In the genomic region with DNA sequence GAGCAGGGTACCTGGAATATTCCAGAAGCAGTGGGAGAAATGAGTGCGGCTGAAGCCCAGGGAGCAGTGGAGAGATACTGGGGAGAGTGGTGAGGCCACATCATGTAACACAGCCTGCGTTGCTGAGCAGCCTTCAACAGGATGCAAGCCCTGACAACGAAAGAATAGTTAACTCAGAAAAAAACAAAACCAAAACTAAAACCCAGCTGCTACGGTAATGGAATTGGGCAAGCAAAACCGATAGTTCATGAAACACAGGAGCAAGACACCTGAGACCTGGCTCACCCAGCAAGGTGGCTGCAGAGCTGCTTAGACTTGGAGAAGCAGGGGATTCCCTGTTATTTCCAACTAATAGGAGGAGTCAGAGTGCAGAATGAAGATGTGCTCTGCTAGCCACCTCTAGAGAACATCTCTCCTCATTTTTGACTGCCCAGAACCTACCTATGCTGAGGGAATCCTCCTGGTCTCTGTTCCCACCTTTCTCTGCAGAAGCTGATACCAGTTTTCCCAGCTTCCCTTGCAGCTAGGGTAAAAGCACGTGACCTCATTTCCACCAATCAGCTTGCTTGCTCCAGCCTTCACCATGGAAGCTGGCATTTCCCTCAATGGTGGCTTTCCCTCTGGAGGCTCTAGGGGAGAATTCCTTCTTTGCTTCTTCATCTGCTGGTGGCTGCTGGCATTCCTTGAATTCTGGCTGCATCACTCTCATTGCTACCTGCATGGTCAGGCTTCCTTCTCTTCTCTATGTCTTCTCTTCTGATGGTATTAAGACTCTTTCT, we compare ENCODE assay signal across 9 cellular contexts. TPM values are rescaled to one million over a fixed set of nuclear protein-coding genes. Genes with fewer than 3 reads are reported as not detected.
DNase-seq lines count a peak whose midpoint lies in the region; ATAC-seq and TF ChIP-seq lines count a peak whose summit lies in the region.
"Had no signal": no experiment of that assay in that cellular context is flagged by ENCODE, and none has a peak within 500 bp of the region (broad histone marks: within the 10 kb centered on the region; RNA-seq: fewer than 3 reads in every experiment).

No MANE protein-coding gene starts in this region.

- peaks cover 41% of the 10 kb centered on the region for H3K4me1 Mint-ChIP-seq in stimulated activated memory B cell treated with anti-CD40 and anti-IgM and Interleukin-4, amounts not matched to agents 10 μg/mL and 1 μg/mL and 100 μg/mL, for 72 hours

- H4K20me1 ChIP-seq in hepatocyte (ENCODE audit: insufficient read depth, poor library complexity, severe bottlenecking): no peaks in the 10 kb centered on the region

- H3K4me2 ChIP-seq in hepatocyte: no peak overlapping the region

- no peaks in the 10 kb centered on the region for H3K79me2 ChIP-seq in hepatocyte

- no peaks in the 10 kb centered on the region for H3K36me3 Mint-ChIP-seq in stimulated activated memory B cell treated with anti-CD40 and anti-IgM and Interleukin-4, amounts not matched to agents 10 μg/mL and 1 μg/mL and 100 μg/mL, for 72 hours

- WGBS in hepatocyte (ENCODE audit: low lambda C conversion rate, missing lambda C conversion rate): 92% methylated on average over 6 of the region's 6 CpGs

- no peaks in the 10 kb centered on the region for H3K4me1 ChIP-seq in hepatocyte (ENCODE audit: insufficient read depth)

- H2AFZ ChIP-seq in hepatocyte: no peak overlapping the region

- ATAC-seq in HG03139 (IDR thresholded peaks at IDR 0.05; ENCODE audit: unreplicated experiment): peak; percentile 72
- ATAC-seq in stimulated activated memory B cell treated with anti-CD40 and anti-IgM and Interleukin-4, amounts not matched to agents 10 μg/mL and 1 μg/mL and 100 μg/mL, for 72 hours: peak; percentile 56

- H3K4me3 Mint-ChIP-seq in stimulated activated memory B cell treated with anti-CD40 and anti-IgM and Interleukin-4, amounts not matched to agents 10 μg/mL and 1 μg/mL and 100 μg/mL, for 72 hours: peak overlapping the region; percentile 46

- H3K36me3 ChIP-seq in hepatocyte (replicated peaks; ENCODE audit: insufficient read depth, low read depth): no peaks in the 10 kb centered on the region

- no peaks in the 10 kb centered on the region for H3K9me2 ChIP-seq in hepatocyte (replicated peaks; ENCODE audit: insufficient read depth)

- H3K27ac Mint-ChIP-seq in stimulated activated memory B cell treated with anti-CD40 and anti-IgM and Interleukin-4, amounts not matched to agents 10 μg/mL and 1 μg/mL and 100 μg/mL, for 72 hours: peak overlapping the region; percentile 66

- H3K27me3 Mint-ChIP-seq in stimulated activated memory B cell treated with anti-CD40 and anti-IgM and Interleukin-4, amounts not matched to agents 10 μg/mL and 1 μg/mL and 100 μg/mL, for 72 hours: peaks cover 1% of the 10 kb centered on the region

- no peak for TF ChIP-seq CTCF in hepatocyte (IDR thresholded peaks at IDR 0.05; ENCODE audit: poor library complexity)

- no peaks in the 10 kb centered on the region for H3K9me3 Mint-ChIP-seq in stimulated activated memory B cell treated with anti-CD40 and anti-IgM and Interleukin-4, amounts not matched to agents 10 μg/mL and 1 μg/mL and 100 μg/mL, for 72 hours

- DNase-seq in NCI-H2171 treated with DMSO at 0.1 percent for 48 hours (lab: John Stamatoyannopoulos, UW) (peak; percentile 35), NCI-H2171 (lab: John Stamatoyannopoulos, UW) (no peak), OCI-M2 (lab: John Stamatoyannopoulos, UW; ENCODE audit: unreplicated experiment) (no peak), NCI-H1436 treated with DMSO at 0.1 percent for 48 hours (lab: John Stamatoyannopoulos, UW) (no peak), hepatocyte (ENCODE audit: low spot score) (no peak)
- DNase-seq in activated T-cell treated with anti-CD3 and anti-CD28 coated beads, Interleukin-2, amount 50 U/mL, for 48 hours: peak; percentile 22 to 29

- H3K4me3 ChIP-seq in hepatocyte: no peak overlapping the region

- H3K27ac ChIP-seq in hepatocyte: no peak overlapping the region

- H3K27me3 ChIP-seq in hepatocyte: no peaks in the 10 kb centered on the region

- no peaks in the 10 kb centered on the region for H3K9me3 ChIP-seq in hepatocyte (ENCODE audit: low read depth)

RNA-seq across cellular contexts. Expression of gene XYLT1, which starts 59.4 kb away (rescaled TPM):
- 12.5 and 13.7 TPM in 2 replicates for total RNA-seq in hepatocyte
- polyA plus RNA-seq in hepatocyte: 6.9 TPM in 2 replicates
- total RNA-seq: A172 had no signal

Comparison
In these comparisons a context has a peak if more than half of its experiments do, and no peak if none do; other contexts are left out.
1. DNase-seq: peak in NCI-H2171 treated with DMSO at 0.1 percent for 48 hours (single experiment) and activated T-cell treated with anti-CD3 and anti-CD28 coated beads, Interleukin-2, amount 50 U/mL, for 48 hours (2 of 2); none in NCI-H2171 (single experiment), OCI-M2 (single experiment), NCI-H1436 treated with DMSO at 0.1 percent for 48 hours (single experiment) and hepatocyte (single experiment).